ENCODE assay signal across 8 cellular contexts in the genomic region with DNA sequence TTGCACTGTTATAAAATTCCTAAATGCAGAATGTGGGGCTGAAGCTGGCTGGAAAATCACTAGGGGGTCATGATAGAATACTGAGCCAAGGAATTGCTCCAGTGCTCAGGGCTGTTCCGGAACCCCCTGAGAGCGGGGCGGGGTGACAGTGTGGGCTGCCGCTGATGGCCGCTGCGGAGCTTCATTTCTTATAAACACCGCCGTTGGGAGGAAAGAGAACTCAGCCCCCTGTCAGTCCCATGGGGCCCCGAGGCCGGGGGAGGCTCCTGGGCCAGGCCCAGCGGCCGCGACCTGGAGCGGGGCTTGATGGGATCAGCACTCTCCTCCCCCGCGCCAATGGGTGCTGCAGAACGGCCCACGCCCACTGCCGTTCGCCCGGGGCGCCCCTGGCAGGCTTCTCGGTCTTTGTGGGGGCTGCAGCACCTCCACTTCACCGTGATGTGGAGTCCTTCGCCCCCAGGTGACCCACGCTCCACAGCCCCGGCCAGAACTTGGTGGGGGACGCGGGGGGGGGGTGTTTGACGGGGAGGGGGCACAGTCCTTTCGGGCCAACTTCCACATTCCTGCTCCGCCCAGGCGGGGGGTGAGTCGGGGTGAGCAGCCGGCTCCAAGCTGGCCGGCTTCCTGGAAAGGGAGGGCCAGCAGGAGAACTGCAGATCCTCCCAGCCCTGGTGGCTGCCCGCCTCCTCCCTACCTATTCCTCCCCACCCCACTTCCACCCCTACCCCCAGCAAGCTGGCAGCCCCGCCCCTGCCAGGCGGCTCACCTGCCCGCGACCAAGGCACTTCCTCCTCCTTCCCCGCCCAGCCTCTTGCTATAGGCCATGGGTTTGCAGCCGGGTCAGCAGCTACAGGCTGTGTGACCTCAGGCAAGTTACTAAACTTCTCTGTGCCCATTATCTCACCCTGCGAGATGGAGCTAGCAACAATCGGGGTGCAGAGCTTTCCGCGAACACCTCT. TPM values are rescaled to one million over a fixed set of nuclear protein-coding genes. Genes with fewer than 3 reads are reported as not detected.
DNase-seq lines count a peak whose midpoint lies in the region; ATAC-seq and TF ChIP-seq lines count a peak whose summit lies in the region.

No MANE protein-coding gene starts in this region.

- peak; percentile 7 for DNase-seq in NCI-H1417 treated with DMSO at 0.1 percent for 48 hours (lab: John Stamatoyannopoulos, UW)
- peak; percentile 81 to 95 (median 82) for DNase-seq in T-helper 1 cell
- DNase-seq in amniotic stem cell (lab: John Stamatoyannopoulos, UW): peak; percentile 63
- peak; percentile 94 for DNase-seq in left ventricle myocardium superior
- DNase-seq in psoas muscle: peak; percentile 89 to 91
- DNase-seq in vagina (ENCODE audit: extremely low spot score in 2 of 2): peak; percentile 95 to 96

- TF ChIP-seq POLR2A in GM10847 (IDR thresholded peaks at IDR 0.05; ENCODE audit: extremely low read depth, insufficient read length) (peak; percentile 32), vagina (IDR thresholded peaks at IDR 0.05) (no peak)

- peak overlapping the region; percentile 77 for H3K27ac ChIP-seq in psoas muscle
- H3K27ac ChIP-seq in vagina: peak overlapping the region; percentile 93

- H3K27me3 ChIP-seq in psoas muscle (ENCODE audit: insufficient read depth in 3 of 3, low read length in 2 of 3): no peaks in the 10 kb centered on the region
- H3K27me3 ChIP-seq in vagina: no peaks in the 10 kb centered on the region

- 2 to 6% (median 4%) methylated on average over 30 to 47 of the region's 47 CpGs for WGBS in psoas muscle, 3 donors

- no peaks in the 10 kb centered on the region for H3K9me3 ChIP-seq in psoas muscle
- no peaks in the 10 kb centered on the region for H3K9me3 ChIP-seq in vagina

- ATAC-seq in HG02678 (IDR thresholded peaks at IDR 0.05; ENCODE audit: unreplicated experiment) (peak; percentile 50), left ventricle myocardium superior (peak; percentile 83), psoas muscle (peak; percentile 41 to 71 (median 56))

- intact Hi-C loops in left ventricle myocardium superior (cut with micrococcal nuclease) (loop anchor here (10.0 kb wide), 1 partner anchor 81 kb away; no protein-coding TSS in a partner anchor), psoas muscle (cut with DNase I) (no loop called here), vagina (cut with DNase I) (no loop called here)

- H3K4me1 ChIP-seq in psoas muscle: peaks cover 31% of the 10 kb centered on the region
- H3K4me1 ChIP-seq in vagina: peaks cover 55% of the 10 kb centered on the region

- TF ChIP-seq CTCF in psoas muscle (IDR thresholded peaks at IDR 0.05) (no peak), vagina (IDR thresholded peaks at IDR 0.05) (no peak)

- no peaks in the 10 kb centered on the region for H3K36me3 ChIP-seq in psoas muscle (ENCODE audit: insufficient read depth in 1 of 2, low read depth in 1 of 2)
- H3K36me3 ChIP-seq in vagina: no peaks in the 10 kb centered on the region

- H3K4me3 ChIP-seq in psoas muscle (peak overlapping the region; percentile 69), vagina (peak overlapping the region; percentile 51 to 66)

RNA-seq across cellular contexts. Expression of a gene that starts 5.4 kb away (rescaled TPM):
- 12.6 TPM for total RNA-seq in left ventricle myocardium superior
- total RNA-seq in psoas muscle: 10 to 100 TPM in 3 of 4 donors, 1 to 10 TPM in 1; 5.5 to 18.8 (median 13.7) TPM
- 10 to 100 TPM in 1 of 3 donors, 1 to 10 TPM in 2; 4.7 to 11.8 (median 4.9) TPM for polyA plus RNA-seq in psoas muscle
- 49.8 TPM for total RNA-seq in vagina

RNA-seq across cellular contexts. Expression of a gene that starts 47.4 kb away (rescaled TPM):
- total RNA-seq in left ventricle myocardium superior: not detected
- total RNA-seq in psoas muscle: not detected
- not detected for polyA plus RNA-seq in psoas muscle
- total RNA-seq in vagina: not detected

Comparison
In these comparisons a context has a peak if more than half of its experiments do, and no peak if none do; other contexts are left out.
1. Peak in every context shown above with its lines: DNase-seq, ATAC-seq, H3K4me3 ChIP-seq and H3K27ac ChIP-seq.
2. DNase-seq: peak in every context shown above with its lines; median percentile 96 in vagina; 94 in left ventricle myocardium superior; 90 in psoas muscle; 82 in T-helper 1 cell; 63 in amniotic stem cell; 7 in NCI-H1417 treated with DMSO at 0.1 percent for 48 hours.